1 cellular context compared by ENCODE assay signal in genomic region chr12:59650594-59651229, GRCh38.
TF ChIP-seq lines count a peak whose summit lies in the region.

No MANE protein-coding gene starts in this region.

TF ChIP-seq in WTC11, 78 proteins besides CTCF, POLR2A, EP300 and RAD21 (continued from another document):
- TF ChIP-seq ZNF425 (CRISPR knock-in tag; conservative IDR thresholded peaks at IDR 0.05) = no peak
- no peak for TF ChIP-seq USF2 (CRISPR knock-in tag; IDR thresholded peaks at IDR 0.05)
- TF ChIP-seq RORB (CRISPR knock-in tag; IDR thresholded peaks at IDR 0.05) = no peak
TF ChIP-seq in WTC11: peak in this region for 0.
